In genomic region chr6:77962070-77962469, GRCh38 we compare ENCODE assay signal across 33 cellular contexts.
DNase-seq lines count a peak whose midpoint lies in the region; ATAC-seq, FAIRE-seq and TF ChIP-seq lines count a peak whose summit lies in the region.
"Had no signal": no experiment of that assay in that cellular context is flagged by ENCODE, and none has a peak within 500 bp of the region (broad histone marks: within the 10 kb centered on the region; RNA-seq: fewer than 3 reads in every experiment).

No MANE protein-coding gene starts in this region.

- no peaks in the 10 kb centered on the region for H3K36me3 Mint-ChIP-seq in type B pancreatic cell
- H3K36me3 Mint-ChIP-seq: CD14-positive monocyte; CD4-positive, alpha-beta memory T cell; CD4-positive, CD25-positive, alpha-beta regulatory T cell; CD8-positive, alpha-beta memory T cell; CD8-positive, alpha-beta T cell had no signal

- no peak for TF ChIP-seq EP300 in K562 (IDR thresholded peaks at IDR 0.05; ENCODE audit: low read length)

- H3K27ac Mint-ChIP-seq in type B pancreatic cell: no peak overlapping the region
- H3K27ac Mint-ChIP-seq: B cell; CD14-positive monocyte; CD4-positive, alpha-beta memory T cell; CD4-positive, alpha-beta T cell; CD4-positive, CD25-positive, alpha-beta regulatory T cell; CD8-positive, alpha-beta memory T cell; CD8-positive, alpha-beta T cell had no signal

- TF ChIP-seq CTCF in HEK293 (tag by site-specific recombination; IDR thresholded peaks at IDR 0.05): no peak
- TF ChIP-seq CTCF in K562 (IDR thresholded peaks at IDR 0.05 in 2 of 3, conservative IDR thresholded peaks at IDR 0.05 in 1 of 3; ENCODE audit: insufficient read depth in 2 of 3, low read depth in 1 of 3, low read length in 3 of 3): no peak
- TF ChIP-seq CTCF in type B pancreatic cell (conservative IDR thresholded peaks at IDR 0.05): no peak

- in situ Hi-C loops in K562 (cut with MboI): no loop called here

- H3K27ac ChIP-seq in HEK293 (ENCODE audit: extremely low read depth, low read depth, low read length) (no peak overlapping the region), K562 (ENCODE audit: extremely low read depth, low read depth, low read length) (no peak overlapping the region)
- H3K27ac ChIP-seq: 22Rv1; A549; BLaER1; BLaER1 treated with 17β-estradiol and CSF1 and Interleukin-3, amounts not matched to agents 10 nM and 100 nM; C4-2B had no signal

- TF ChIP-seq RAD21 in K562 (CRISPR knock-in tag; conservative IDR thresholded peaks at IDR 0.05 in 1 of 2, IDR thresholded peaks at IDR 0.05 in 1 of 2): no peak

- H3K9me3 ChIP-seq in HEK293 (ENCODE audit: control insufficient read depth, insufficient read depth, low read depth, low read length): no peaks in the 10 kb centered on the region
- 0 out of 2 replicates have a peak, but pooled peaks cover 2% of the 10 kb centered on the region for H3K9me3 ChIP-seq in K562 (replicated peaks; ENCODE audit: control insufficient read depth, insufficient read depth, low read depth, low read length)
- H3K9me3 ChIP-seq: A549, BE2C, Caco-2 had no signal

- no peaks in the 10 kb centered on the region for H3K9me1 ChIP-seq in K562 (ENCODE audit: control insufficient read depth, insufficient read depth, low read length)

- ATAC-seq in K562: no peak
- ATAC-seq: A549; CD8-positive, alpha-beta T cell had no signal

- no peaks in the 10 kb centered on the region for H3K4me1 Mint-ChIP-seq in type B pancreatic cell (ENCODE audit: unreplicated experiment)
- H3K4me1 Mint-ChIP-seq: B cell; CD14-positive monocyte; CD4-positive, alpha-beta memory T cell; CD4-positive, CD25-positive, alpha-beta regulatory T cell; CD8-positive, alpha-beta memory T cell had no signal

- no peak for DNase-seq in K562 (ENCODE audit: extremely low read depth in 1 of 4, low spot score in 3 of 4)
- DNase-seq in type B pancreatic cell (ENCODE audit: extremely low spot score, unreplicated experiment): no peak
- DNase-seq in HK-2 (ENCODE audit: unreplicated experiment): no peak
- DNase-seq: 8988T; ACHN; AML-193; BE2C; C1 segment of cervical spinal cord; Caco-2; Calu3; CD4-positive, alpha-beta memory T cell; CD4-positive, alpha-beta T cell; CD4-positive, CD25-positive, alpha-beta regulatory T cell; CD8-positive, alpha-beta memory T cell; CD8-positive, alpha-beta T cell; COR-L47; DMS 273 treated with DMSO at 0.1 percent for 48 hours; DMS153; DMS53; DMS79; DMS79 treated with DMSO at 0.1 percent for 48 hours; DND-41; EL had no signal

- H3K79me2 ChIP-seq in K562 (ENCODE audit: control insufficient read depth, insufficient read depth, low read length): no peaks in the 10 kb centered on the region

- no peaks in the 10 kb centered on the region for H3K27me3 ChIP-seq in K562 (ENCODE audit: control insufficient read depth in 2 of 2, insufficient read depth in 2 of 2, low read length in 2 of 2)
- H3K27me3 ChIP-seq: BE2C; BLaER1; BLaER1 treated with 17β-estradiol and CSF1 and Interleukin-3, amounts not matched to agents 10 nM and 100 nM had no signal

- no peak overlapping the region for H3K4me2 ChIP-seq in K562 (ENCODE audit: insufficient read depth, low read length)
- H3K4me2 ChIP-seq: A549; BLaER1; BLaER1 treated with 17β-estradiol and CSF1 and Interleukin-3, amounts not matched to agents 10 nM and 100 nM had no signal

- intact Hi-C loops in K562 (cut with micrococcal nuclease): no loop called here

- no peak for FAIRE-seq in K562 (lab: Jason Lieb, UNC)
- FAIRE-seq: A204.1, A549, D721Med had no signal

- H3K4me3 ChIP-seq in HEK293 (ENCODE audit: low read depth, low read length) (no peak overlapping the region), K562 (no peak overlapping the region)
- H3K4me3 ChIP-seq: A549; BLaER1; BLaER1 treated with 17β-estradiol and CSF1 and Interleukin-3, amounts not matched to agents 10 nM and 100 nM had no signal

- H3K9ac ChIP-seq in K562 (ENCODE audit: insufficient read depth in 1 of 2, low read depth in 2 of 2, low read length in 2 of 2): no peak overlapping the region
- H3K9ac ChIP-seq: BLaER1; BLaER1 treated with 17β-estradiol and CSF1 and Interleukin-3, amounts not matched to agents 10 nM and 100 nM had no signal

- no TSS peak for BruUV-seq in K562 (replicated peaks; lab: Mats Ljungman, UMichigan)

- POLR2A ChIA-PET in HEK293 (lab: Yijun Ruan, JAX): no interaction called here
- POLR2A ChIA-PET in K562 (lab: Yijun Ruan, JAX): no interaction called here

- peaks cover 8% of the 10 kb centered on the region for H3K9me3 Mint-ChIP-seq in type B pancreatic cell

- 7% methylated on average over 4 of the region's 4 CpGs for WGBS in K562 (ENCODE audit: insufficient coverage, low coverage, missing lambda C conversion rate)

- H3K4me1 ChIP-seq in HEK293 (ENCODE audit: control insufficient read depth, insufficient read depth, low read length) (no peaks in the 10 kb centered on the region), K562 (replicated peaks in 1 of 2; ENCODE audit: control insufficient read depth in 2 of 2, insufficient read depth in 2 of 2, low read length in 2 of 2) (no peaks in the 10 kb centered on the region)
- H3K4me1 ChIP-seq: A549, BE2C, BLaER1, Caco-2 had no signal

- H3K36me3 ChIP-seq in HEK293 (ENCODE audit: control insufficient read depth in 2 of 2, insufficient read depth in 1 of 2, low read length in 2 of 2) (no peaks in the 10 kb centered on the region), K562 (ENCODE audit: control insufficient read depth, insufficient read depth, low read length) (no peaks in the 10 kb centered on the region)
- H3K36me3 ChIP-seq: BE2C; BLaER1; BLaER1 treated with 17β-estradiol and CSF1 and Interleukin-3, amounts not matched to agents 10 nM and 100 nM had no signal

- H3K27me3 Mint-ChIP-seq in type B pancreatic cell: no peaks in the 10 kb centered on the region
- H3K27me3 Mint-ChIP-seq: B cell; CD4-positive, alpha-beta memory T cell; CD4-positive, alpha-beta T cell; CD4-positive, CD25-positive, alpha-beta regulatory T cell; CD8-positive, alpha-beta memory T cell had no signal

- H4K20me1 ChIP-seq in K562 (replicated peaks; ENCODE audit: control insufficient read depth, insufficient read depth, low read length): no peaks in the 10 kb centered on the region
- H4K20me1 ChIP-seq: BLaER1; BLaER1 treated with 17β-estradiol and CSF1 and Interleukin-3, amounts not matched to agents 10 nM and 100 nM had no signal

- no peak overlapping the region for H2AFZ ChIP-seq in K562 (ENCODE audit: low read depth, low read length)

- H3K4me3 Mint-ChIP-seq in type B pancreatic cell: no peak overlapping the region
- H3K4me3 Mint-ChIP-seq: B cell; CD14-positive monocyte; CD4-positive, alpha-beta memory T cell; CD4-positive, alpha-beta T cell; CD4-positive, CD25-positive, alpha-beta regulatory T cell; CD8-positive, alpha-beta memory T cell; CD8-positive, alpha-beta T cell had no signal

- CTCF ChIA-PET in HEK293 (lab: Yijun Ruan, JAX) (no interaction called here), K562 (lab: Yijun Ruan, JAX; ENCODE audit: low intra/inter-chr PET ratio) (no interaction called here)

- TF ChIP-seq POLR2A in K562 (conservative IDR thresholded peaks at IDR 0.05): no peak

TF ChIP-seq in HEK293, 187 proteins besides CTCF, POLR2A, EP300 and RAD21:
- TF ChIP-seq ZNF707 (tag by site-specific recombination; IDR thresholded peaks at IDR 0.05) (peak; percentile 74), ZBTB49 (tag by site-specific recombination; IDR thresholded peaks at IDR 0.05; ENCODE audit: low read depth) (no peak)

TF ChIP-seq in K562, 482 proteins besides CTCF, POLR2A, EP300 and RAD21:
- TF ChIP-seq SAFB2 (IDR thresholded peaks at IDR 0.05; ENCODE audit: borderline replicate concordance, low read depth, low read length, severe bottlenecking) (no peak), ZNF707 (CRISPR knock-in tag; conservative IDR thresholded peaks at IDR 0.05) (peak; percentile 74)

Comparison
In these comparisons a context has a peak if more than half of its experiments do, and no peak if none do; other contexts are left out.
1. Of the 44 proteins assayed by ChIP-seq in both K562 and HEK293: peak only in K562: none; only in HEK293: none; in both: ZNF707; in neither: 43.